Comparison of ENCODE assay signal across 8 cellular contexts in the genomic region with DNA sequence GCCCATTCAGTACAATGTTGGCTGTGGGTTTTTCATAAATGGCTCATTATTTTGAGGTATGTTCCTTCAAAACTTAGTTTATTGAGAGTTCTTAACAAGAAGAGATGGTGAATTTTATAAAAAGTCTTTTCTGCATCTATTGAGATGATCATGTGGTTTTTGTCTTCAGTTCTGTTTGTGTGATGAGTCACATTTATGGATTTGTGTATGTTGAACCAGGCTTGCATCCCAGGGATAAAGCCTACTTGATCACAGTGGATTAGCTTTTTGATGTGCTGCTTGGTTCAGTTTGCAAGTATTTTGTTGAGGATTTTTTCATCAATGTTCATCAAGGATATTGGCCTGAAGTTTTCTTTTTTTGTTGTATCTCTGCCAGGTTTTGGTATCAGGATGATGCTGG.
DNase-seq lines count a peak whose midpoint lies in the region; TF ChIP-seq lines count a peak whose summit lies in the region.
"Not testable (repeated sequence)": the region's sequence is repeated elsewhere in the genome, so short reads cannot be mapped to it uniquely, and the experiment has no call there.

No MANE protein-coding gene starts in this region.

- not testable (repeated sequence) for H3K36me3 Mint-ChIP-seq in immature natural killer cell, neural progenitor cell

- not testable (repeated sequence) for H2AFZ ChIP-seq in neural progenitor cell (replicated peaks)

- DNase-seq in AG10803 (ENCODE audit: low read depth), result peak; percentile 17
- peak; percentile 15 for DNase-seq in ELR (ENCODE audit: low read depth)
- peak; percentile 21 for DNase-seq in LHCN-M2 (ENCODE audit: low read depth)
- DNase-seq in SW480 (ENCODE audit: low spot score), result peak; percentile 35
- DNase-seq in choroid plexus epithelial cell (ENCODE audit: low read depth), result peak; percentile 20
- DNase-seq in fibroblast of peridontal ligament (ENCODE audit: extremely low read depth), result peak; percentile 81
- DNase-seq in immature natural killer cell; neural progenitor cell (ENCODE audit: low spot score): not testable (repeated sequence)

- H3K9me3 ChIP-seq in neural progenitor cell (ENCODE audit: low read depth), result not testable (repeated sequence)

- H3K9ac ChIP-seq in neural progenitor cell, result not testable (repeated sequence)

- peaks cover 48% of the 10 kb centered on the region for H3F3A ChIP-seq in neural progenitor cell (ENCODE audit: low read depth)

- H3K4me1 Mint-ChIP-seq in immature natural killer cell, result peaks cover 16 to 41% of the 10 kb centered on the region in 2 donors
- H3K4me1 Mint-ChIP-seq in neural progenitor cell, result peaks cover 62% of the 10 kb centered on the region

- peaks cover 51% of the 10 kb centered on the region for H3K4me1 ChIP-seq in neural progenitor cell

- not testable (repeated sequence) for H3K27ac ChIP-seq in neural progenitor cell

- H3K36me3 ChIP-seq in neural progenitor cell, result not testable (repeated sequence)

- H3K27ac Mint-ChIP-seq in immature natural killer cell, result peak overlapping the region in 4 of 6 donors; percentile 9 to 36 (median 16)
- peak overlapping the region; percentile 36 for H3K27ac Mint-ChIP-seq in neural progenitor cell

- TF ChIP-seq CTCF in AG10803 (conservative IDR thresholded peaks at IDR 0.05; ENCODE audit: low read length); choroid plexus epithelial cell (conservative IDR thresholded peaks at IDR 0.05; ENCODE audit: low read depth, low read length); neural progenitor cell (IDR thresholded peaks at IDR 0.05): not testable (repeated sequence)

- not testable (repeated sequence) for H3K27me3 ChIP-seq in neural progenitor cell

- H4K20me1 ChIP-seq in neural progenitor cell (ENCODE audit: low read depth), result not testable (repeated sequence)

- not testable (repeated sequence) for H3K4me3 Mint-ChIP-seq in immature natural killer cell, neural progenitor cell

- not testable (repeated sequence) for H3K27me3 Mint-ChIP-seq in immature natural killer cell (ENCODE audit: low read depth in 3 of 3); neural progenitor cell (ENCODE audit: insufficient read depth, low read depth)

- not testable (repeated sequence) for H3K4me2 ChIP-seq in neural progenitor cell

- not testable (repeated sequence) for H3K4me3 ChIP-seq in AG10803 (ENCODE audit: low read length); choroid plexus epithelial cell (ENCODE audit: low read depth, low read length); neural progenitor cell

- H3K9me3 Mint-ChIP-seq in immature natural killer cell, result not testable (repeated sequence)
- H3K9me3 Mint-ChIP-seq in neural progenitor cell, result peaks cover 33% of the 10 kb centered on the region

- H3K79me2 ChIP-seq in neural progenitor cell (ENCODE audit: low read depth), result not testable (repeated sequence)
